22 cellular contexts compared by ENCODE assay signal in the genomic region with DNA sequence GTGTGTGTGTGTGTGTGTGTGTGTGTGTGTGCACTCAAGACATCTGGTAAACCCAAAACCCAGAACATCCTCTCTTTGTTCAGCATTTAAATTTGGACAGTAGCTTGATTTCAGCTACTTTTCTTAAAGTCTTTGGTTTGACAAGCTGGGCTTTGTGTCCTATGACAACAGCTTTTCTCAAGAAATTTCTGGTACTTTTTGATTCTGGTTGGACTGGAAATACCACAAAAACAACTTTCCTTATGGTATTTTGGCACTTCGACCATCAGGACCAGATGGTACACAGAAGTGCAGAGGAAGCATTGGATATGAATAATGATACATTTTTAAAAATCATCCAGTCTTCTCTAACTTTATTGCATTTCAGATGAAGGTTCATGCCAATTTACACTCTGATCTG.
"Had no signal": no experiment of that assay in that cellular context is flagged by ENCODE, and none has a peak within 500 bp of the region (broad histone marks: within the 10 kb centered on the region; RNA-seq: fewer than 3 reads in every experiment).

No MANE protein-coding gene starts in this region.

- H3K36me3 ChIP-seq: SJSA1 had no signal

- DNase-seq: KBM-7, MV-4-11, NCI-H1048, NCI-H1105, NCI-H1417, NCI-H1436 treated with DMSO at 0.1 percent for 48 hours, NCI-H187, NCI-H2029, NCI-H2081 treated with DMSO at 0.1 percent for 48 hours, NCI-H2171, NCI-H226, NCI-H446, NCI-H510A, NCI-H524 treated with DMSO at 0.1 percent for 48 hours, NCI-H69, NCI-H774, Right ventricle myocardium superior, RPMI8226, SIG-M5 had no signal

- FAIRE-seq: RCC 7860 had no signal

- H3K4me1 ChIP-seq: SJSA1 had no signal

- H3K9me3 ChIP-seq: SJSA1 had no signal

- H3K27me3 ChIP-seq: SJSA1 had no signal

- H3K27ac ChIP-seq: SJSA1, SK-N-MC had no signal

- H3K4me3 ChIP-seq: SJSA1, SK-N-MC had no signal
